In genomic region chr11:3158821-3159220, GRCh38 we compare ENCODE assay signal across 23 cellular contexts. TPM values are rescaled to one million over a fixed set of nuclear protein-coding genes. Genes with fewer than 3 reads are reported as not detected.
DNase-seq lines count a peak whose midpoint lies in the region; ATAC-seq and TF ChIP-seq lines count a peak whose summit lies in the region.
"Had no signal": no experiment of that assay in that cellular context is flagged by ENCODE, and none has a peak within 500 bp of the region (broad histone marks: within the 10 kb centered on the region; RNA-seq: fewer than 3 reads in every experiment).

No MANE protein-coding gene starts in this region.

- no peak overlapping the region for H3K27ac Mint-ChIP-seq in HFFc6
- H3K27ac Mint-ChIP-seq in chondrocyte (ENCODE audit: unreplicated experiment) = peak overlapping the region; percentile 27
- no peak overlapping the region for H3K27ac Mint-ChIP-seq in activated T-helper 17 cell treated with anti-CD3 and anti-CD28 coated beads, Interleukin-2, amount 50 U/mL, for 72 hours
- H3K27ac Mint-ChIP-seq: activated CD4-positive, alpha-beta T cell treated with anti-CD3 and anti-CD28 coated beads, Interleukin-2, amount 10 ng/mL, durations not matched to agents 24 days and 14 days; activated naive CD4-positive, alpha-beta T cell treated with anti-CD3 and anti-CD28 coated beads for 36 hours; stimulated activated naive CD8-positive, alpha-beta T cell treated with anti-CD3 and anti-CD28 coated beads, Interleukin-15, amount 100 ng/mL, for 72 hours had no signal

- no peaks in the 10 kb centered on the region for H3K36me3 Mint-ChIP-seq in HFFc6 (ENCODE audit: low read depth)
- peaks cover 2% of the 10 kb centered on the region for H3K36me3 Mint-ChIP-seq in chondrocyte (ENCODE audit: low read depth)
- H3K36me3 Mint-ChIP-seq in activated T-helper 17 cell treated with anti-CD3 and anti-CD28 coated beads, Interleukin-2, amount 50 U/mL, for 72 hours (ENCODE audit: low read depth) = no peaks in the 10 kb centered on the region

- H3K9me3 ChIP-seq in muscle layer of duodenum (ENCODE audit: control insufficient read depth in 1 of 2, low read length in 2 of 2) (no peaks in the 10 kb centered on the region), skeletal muscle tissue (ENCODE audit: control insufficient read depth in 3 of 3, low read length in 3 of 3) (no peaks in the 10 kb centered on the region)
- H3K9me3 ChIP-seq: body of pancreas had no signal

- ATAC-seq in activated T-helper 17 cell treated with anti-CD3 and anti-CD28 coated beads, Interleukin-2, amount 50 U/mL, for 72 hours (replicated peaks) = no peak
- ATAC-seq: body of pancreas; naive thymus-derived CD8-positive, alpha-beta T cell; stimulated activated naive CD8-positive, alpha-beta T cell treated with anti-CD3 and anti-CD28 coated beads, Interleukin-15, amount 100 ng/mL, for 72 hours had no signal

- H3K27ac ChIP-seq in muscle layer of duodenum (ENCODE audit: low read length) (peak overlapping the region; percentile 4), skeletal muscle tissue (ENCODE audit: low read depth, low read length) (no peak overlapping the region)
- H3K27ac ChIP-seq: epithelial cell of prostate had no signal

- H3K4me3 ChIP-seq in muscle layer of duodenum (ENCODE audit: low read depth in 1 of 2, low read length in 2 of 2) = peak overlapping the region in 1 of 2 donors; percentile 71
- H3K4me3 ChIP-seq in skeletal muscle tissue (ENCODE audit: low read length in 3 of 3) = no peak overlapping the region
- H3K4me3 ChIP-seq: body of pancreas, lung had no signal

- H3K27me3 Mint-ChIP-seq in HFFc6 (ENCODE audit: insufficient read depth) (peaks cover 2% of the 10 kb centered on the region; the same call in 1 of the 2 replicates), chondrocyte (ENCODE audit: low read depth) (no peaks in the 10 kb centered on the region)
- peaks cover 8% of the 10 kb centered on the region for H3K27me3 Mint-ChIP-seq in activated T-helper 17 cell treated with anti-CD3 and anti-CD28 coated beads, Interleukin-2, amount 50 U/mL, for 72 hours

- H3K4me1 ChIP-seq in muscle layer of duodenum (ENCODE audit: control insufficient read depth in 1 of 2, insufficient read depth in 2 of 2, low read length in 2 of 2) (peaks cover 28 to 92% of the 10 kb centered on the region in 2 donors), skeletal muscle tissue (ENCODE audit: control insufficient read depth in 3 of 3, insufficient read depth in 3 of 3, low read length in 3 of 3) (peaks cover 68 to 89% (median 87%) of the 10 kb centered on the region in 3 donors)

- peak overlapping the region in 2 of 3 donors; percentile 64 to 74 for H3K9ac ChIP-seq in skeletal muscle tissue (ENCODE audit: low read depth in 1 of 3, low read length in 3 of 3)

- DNase-seq in HFFc6 (no peak), chondrocyte (ENCODE audit: low spot score) (no peak), SW480 (ENCODE audit: low spot score) (no peak), amygdala (lab: John Stamatoyannopoulos, UW) (no peak)
- DNase-seq in central memory CD4-positive, alpha-beta T cell = no peak
- DNase-seq: activated CD4-positive, alpha-beta T cell treated with anti-CD3 and anti-CD28 coated beads, Interleukin-2, amount 10 ng/mL, durations not matched to agents 24 days and 14 days; activated naive CD4-positive, alpha-beta T cell treated with anti-CD3 and anti-CD28 coated beads for 36 hours; DND-41; MM.1S; NCI-H187 treated with DMSO at 0.1 percent for 48 hours; NCI-H446 treated with DMSO at 0.1 percent for 48 hours; stimulated activated CD4-positive, alpha-beta T cell treated with anti-CD3 and anti-CD28 coated beads, Interleukin-1b, Interleukin-23, amount 100 ng/mL, for 48 hours; stimulated activated naive CD8-positive, alpha-beta T cell treated with anti-CD3 and anti-CD28 coated beads, Interleukin-15, amount 100 ng/mL, for 72 hours; SW 1271 had no signal

- H3K36me3 ChIP-seq in muscle layer of duodenum (ENCODE audit: control insufficient read depth in 1 of 2, insufficient read depth in 2 of 2, low read length in 2 of 2) = no peaks in the 10 kb centered on the region
- H3K36me3 ChIP-seq in skeletal muscle tissue (ENCODE audit: control insufficient read depth in 3 of 3, insufficient read depth in 3 of 3, low read length in 3 of 3) = no peaks in the 10 kb centered on the region

- TF ChIP-seq CTCF in HFFc6 (IDR thresholded peaks at IDR 0.05) = no peak
- TF ChIP-seq CTCF in chondrocyte (IDR thresholded peaks at IDR 0.05) = no peak

- H3K4me3 Mint-ChIP-seq in HFFc6 (peak overlapping the region; percentile 47; the same call in 1 of the 2 replicates), chondrocyte (ENCODE audit: unreplicated experiment) (no peak overlapping the region)
- H3K4me3 Mint-ChIP-seq in activated T-helper 17 cell treated with anti-CD3 and anti-CD28 coated beads, Interleukin-2, amount 50 U/mL, for 72 hours = no peak overlapping the region
- H3K4me3 Mint-ChIP-seq: activated CD4-positive, alpha-beta T cell treated with anti-CD3 and anti-CD28 coated beads, Interleukin-2, amount 10 ng/mL, durations not matched to agents 24 days and 14 days; activated naive CD4-positive, alpha-beta T cell treated with anti-CD3 and anti-CD28 coated beads for 36 hours; stimulated activated naive CD8-positive, alpha-beta T cell treated with anti-CD3 and anti-CD28 coated beads, Interleukin-15, amount 100 ng/mL, for 72 hours had no signal

- H3K9me3 Mint-ChIP-seq in HFFc6 = no peaks in the 10 kb centered on the region
- no peaks in the 10 kb centered on the region for H3K9me3 Mint-ChIP-seq in chondrocyte (ENCODE audit: low read depth)
- no peaks in the 10 kb centered on the region for H3K9me3 Mint-ChIP-seq in activated T-helper 17 cell treated with anti-CD3 and anti-CD28 coated beads, Interleukin-2, amount 50 U/mL, for 72 hours
- H3K9me3 Mint-ChIP-seq: activated CD4-positive, alpha-beta T cell treated with anti-CD3 and anti-CD28 coated beads, Interleukin-2, amount 10 ng/mL, durations not matched to agents 24 days and 14 days; activated naive CD4-positive, alpha-beta T cell treated with anti-CD3 and anti-CD28 coated beads for 36 hours; naive thymus-derived CD8-positive, alpha-beta T cell; stimulated activated naive CD8-positive, alpha-beta T cell treated with anti-CD3 and anti-CD28 coated beads, Interleukin-15, amount 100 ng/mL, for 72 hours had no signal

- H3K4me1 Mint-ChIP-seq in HFFc6 (ENCODE audit: low read depth) = peaks cover 87% of the 10 kb centered on the region
- H3K4me1 Mint-ChIP-seq in chondrocyte (ENCODE audit: low read depth) = peaks cover 90% of the 10 kb centered on the region
- H3K4me1 Mint-ChIP-seq in activated T-helper 17 cell treated with anti-CD3 and anti-CD28 coated beads, Interleukin-2, amount 50 U/mL, for 72 hours = peaks cover 8% of the 10 kb centered on the region
- H3K4me1 Mint-ChIP-seq: activated CD4-positive, alpha-beta T cell treated with anti-CD3 and anti-CD28 coated beads, Interleukin-2, amount 10 ng/mL, durations not matched to agents 24 days and 14 days had no signal

- H3K27me3 ChIP-seq in muscle layer of duodenum (ENCODE audit: low read depth, low read length) (no peaks in the 10 kb centered on the region), skeletal muscle tissue (ENCODE audit: control insufficient read depth in 3 of 3, insufficient read depth in 3 of 3, low read length in 3 of 3) (no peaks in the 10 kb centered on the region)
- H3K27me3 ChIP-seq: body of pancreas had no signal

RNA-seq across cellular contexts. Expression of gene OSBPL5, which starts 6.3 kb away (rescaled TPM):
- 10 to 100 TPM; 32.6 to 42.6 (median 36.7) TPM for total RNA-seq in HFFc6 (2021; fragmentation: NEBNext Ultra II Directional; extraction: Animal tissue kit (Norgen Biotek cat#: 25700))
- total RNA-seq in chondrocyte = 43.9 to 78.9 TPM (median 47.6 TPM) in 3 replicates
- total RNA-seq in skeletal muscle tissue = 19.3 TPM
- 1 to 10 TPM; 3.3 to 5.3 TPM for total RNA-seq in activated T-helper 17 cell treated with anti-CD3 and anti-CD28 coated beads, Interleukin-2, amount 50 U/mL, for 72 hours

RNA-seq across cellular contexts. Expression of gene MRGPRG, which starts 59.8 kb away (rescaled TPM):
- not detected for total RNA-seq in HFFc6 (2021; fragmentation: NEBNext Ultra II Directional; extraction: Animal tissue kit (Norgen Biotek cat#: 25700))
- total RNA-seq in chondrocyte (not detected in 3 replicates), skeletal muscle tissue (not detected)
- total RNA-seq in activated T-helper 17 cell treated with anti-CD3 and anti-CD28 coated beads, Interleukin-2, amount 50 U/mL, for 72 hours = not detected
- total RNA-seq: activated CD4-positive, alpha-beta T cell treated with anti-CD3 and anti-CD28 coated beads, Interleukin-2, amount 10 ng/mL, durations not matched to agents 24 days and 14 days; activated naive CD4-positive, alpha-beta T cell treated with anti-CD3 and anti-CD28 coated beads for 36 hours; body of pancreas; dermis blood vessel endothelial cell; glomerular endothelial cell; lung; naive thymus-derived CD8-positive, alpha-beta T cell had no signal
